16 cellular contexts compared by ENCODE assay signal in the genomic region with DNA sequence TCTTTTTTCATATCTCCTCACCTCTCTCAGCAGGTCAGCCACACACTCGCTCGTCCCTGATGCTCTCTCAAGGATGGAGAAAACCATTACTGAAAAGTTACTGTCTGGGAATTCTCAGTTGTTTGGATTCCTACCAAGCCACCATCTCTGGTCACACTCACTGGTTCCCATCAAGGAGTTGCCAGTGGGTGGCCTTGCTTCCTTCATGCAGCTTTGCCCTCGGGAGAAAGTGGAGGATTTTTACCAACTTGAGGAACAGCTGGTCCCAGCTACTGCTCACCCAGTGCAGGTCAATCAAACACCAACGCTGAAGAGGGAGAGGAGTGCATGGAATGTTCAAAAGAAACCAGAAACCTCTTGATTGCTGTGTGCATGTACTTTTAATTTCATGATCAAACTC. TPM values are rescaled to one million over a fixed set of nuclear protein-coding genes. Genes with fewer than 3 reads are reported as not detected.
DNase-seq lines count a peak whose midpoint lies in the region; ATAC-seq, FAIRE-seq and TF ChIP-seq lines count a peak whose summit lies in the region.
"Had no signal": no experiment of that assay in that cellular context is flagged by ENCODE, and none has a peak within 500 bp of the region (broad histone marks: within the 10 kb centered on the region; RNA-seq: fewer than 3 reads in every experiment).

No MANE protein-coding gene starts in this region.

- no peak for TF ChIP-seq POLR2A in GM12892 (IDR thresholded peaks at IDR 0.05; ENCODE audit: low read depth, low read length)

- no peak for ATAC-seq in natural killer cell
- ATAC-seq: HCT116 had no signal

- no peaks in the 10 kb centered on the region for H3K9me3 ChIP-seq in HAP-1
- H3K9me3 ChIP-seq: BLaER1, Caco-2 had no signal

- H3K4me3 ChIP-seq in HAP-1, result no peak overlapping the region
- H3K4me3 ChIP-seq: BLaER1 had no signal

- H3K4me1 Mint-ChIP-seq in nephron (peaks cover 77% of the 10 kb centered on the region), natural killer cell (no peaks in the 10 kb centered on the region)

- in situ Hi-C loops in Caki2 (cut with HindIII; ENCODE audit: low pct_unique_long_range_greater_than_20kb, low sequenced_read_pairs) (no loop called here), HAP-1 (cut with MboI; ENCODE audit: low sequenced_read_pairs) (no loop called here)

- peak overlapping the region in 2 of 3 experiments; percentile 47 to 93 for H3K27ac Mint-ChIP-seq in nephron
- no peak overlapping the region for H3K27ac Mint-ChIP-seq in natural killer cell

- TF ChIP-seq CTCF in nephron (IDR thresholded peaks at IDR 0.05; ENCODE audit: unreplicated experiment in 3 of 3) (no peak), natural killer cell (IDR thresholded peaks at IDR 0.05) (no peak)

- FAIRE-seq in GM12892 (lab: Jason Lieb, UNC), result no peak
- FAIRE-seq: GM18507 had no signal

- DNase-seq in Caki2 (ENCODE audit: low read depth) (peak; percentile 6), RPMI7951 (ENCODE audit: low read depth) (peak; percentile 21), kidney glomerular epithelial cell (lab: John Stamatoyannopoulos, UW) (peak; percentile 55), HAP-1 (ENCODE audit: low spot score in 2 of 2) (no peak), NCI-H187 (lab: John Stamatoyannopoulos, UW) (no peak), GM12892 (ENCODE audit: insufficient read length) (no peak), natural killer cell (no peak)
- DNase-seq: AML-193; Caco-2; CD8-positive, alpha-beta memory T cell; DMS53 had no signal

- no peaks in the 10 kb centered on the region for H3K9me3 Mint-ChIP-seq in nephron
- no peaks in the 10 kb centered on the region for H3K9me3 Mint-ChIP-seq in natural killer cell
- H3K9me3 Mint-ChIP-seq: CD8-positive, alpha-beta memory T cell had no signal

- intact Hi-C loops in natural killer cell (cut with micrococcal nuclease), result no loop called here

- H3K4me1 ChIP-seq in HAP-1, result no peaks in the 10 kb centered on the region

- no peaks in the 10 kb centered on the region for H3K36me3 Mint-ChIP-seq in nephron (ENCODE audit: low read depth)
- H3K36me3 Mint-ChIP-seq in natural killer cell, result no peaks in the 10 kb centered on the region
- H3K36me3 Mint-ChIP-seq: CD8-positive, alpha-beta memory T cell had no signal

- no peaks in the 10 kb centered on the region; the same call in 1 of the 2 replicates for H3K27me3 ChIP-seq in HAP-1 (ENCODE audit: low read depth)
- H3K27me3 ChIP-seq: BLaER1 had no signal

- H3K27me3 Mint-ChIP-seq in nephron (ENCODE audit: low read depth), result no peaks in the 10 kb centered on the region
- H3K27me3 Mint-ChIP-seq in natural killer cell (ENCODE audit: low read depth in 2 of 2), result peaks cover 0 to 12% of the 10 kb centered on the region in 2 donors
- H3K27me3 Mint-ChIP-seq: CD8-positive, alpha-beta memory T cell had no signal

- no peak overlapping the region for H3K4me3 Mint-ChIP-seq in nephron
- H3K4me3 Mint-ChIP-seq in natural killer cell, result no peak overlapping the region
- H3K4me3 Mint-ChIP-seq: CD8-positive, alpha-beta memory T cell had no signal

- no peaks in the 10 kb centered on the region for H3K36me3 ChIP-seq in HAP-1 (replicated peaks)
- H3K36me3 ChIP-seq: BLaER1 had no signal

RNA-seq across cellular contexts. Expression of gene MEOX1, which starts 25.3 kb away (rescaled TPM):
- total RNA-seq in Caki2 (2014; rRNA removed; shearing (Covaris generic); ENCODE audit: low replicate concordance), result not detected in 2 replicates
- under 0.01 TPM in 1 of 2 replicates, not detected in the other for total RNA-seq in RPMI7951 (2014; rRNA removed; shearing (Covaris generic))
- polyA plus RNA-seq in GM12892 (2012; ENCODE audit: missing spikeins), result not detected
- under 1 TPM in 1 of 3 donors, not detected in 2; 0.18 TPM for total RNA-seq in natural killer cell
- total RNA-seq: H4 had no signal

Comparison
In these comparisons a context has a peak if more than half of its experiments do, and no peak if none do; other contexts are left out.
1. DNase-seq: peak in Caki2 (single experiment), RPMI7951 (single experiment) and kidney glomerular epithelial cell (single experiment); none in HAP-1 (0 of 2), NCI-H187 (0 of 2), GM12892 (single experiment) and natural killer cell (single experiment).
2. H3K27ac Mint-ChIP-seq: peak in nephron (2 of 3); none in natural killer cell (0 of 2).